8 cellular contexts compared by ENCODE assay signal in the genomic region with DNA sequence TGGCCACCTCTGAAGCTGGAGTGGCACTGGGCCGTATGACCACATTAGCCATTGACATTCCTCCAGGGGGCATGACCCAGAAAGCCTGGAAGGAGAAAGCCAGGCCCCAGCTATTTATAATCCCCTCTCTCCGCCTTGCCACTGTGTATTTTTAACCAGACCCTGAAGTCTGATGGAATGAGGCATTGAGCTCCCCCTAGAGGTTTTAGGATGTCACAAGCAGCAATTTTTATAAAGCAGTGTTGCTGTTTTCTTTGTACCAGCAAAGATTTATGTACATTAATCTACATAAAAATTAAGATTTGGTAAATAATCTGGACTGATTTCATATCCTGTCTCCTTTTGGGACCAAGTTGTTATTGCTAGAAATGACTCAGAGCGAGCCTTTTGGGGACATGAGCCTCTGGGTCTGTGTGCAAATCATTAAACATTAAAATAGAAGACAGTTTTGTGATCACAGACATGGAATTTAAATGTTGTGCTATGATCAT.
DNase-seq lines count a peak whose midpoint lies in the region; TF ChIP-seq lines count a peak whose summit lies in the region.

No MANE protein-coding gene starts in this region.

- in situ Hi-C loops in GM23248 (cut with MboI): loop anchor here (25.0 kb wide), 1 partner anchor 283 kb away; no protein-coding TSS in a partner anchor

- no peak overlapping the region for H3K27ac Mint-ChIP-seq in endothelial cell (ENCODE audit: unreplicated experiment)

- H3K36me3 ChIP-seq in GM23248 (ENCODE audit: low read depth) (peaks cover 19% of the 10 kb centered on the region; the same call in 1 of the 2 replicates), MM.1S (replicated peaks; ENCODE audit: insufficient read depth, low read length) (no peaks in the 10 kb centered on the region)

- peak overlapping the region; percentile 96 for H3K27ac ChIP-seq in GM23248
- no peak overlapping the region for H3K27ac ChIP-seq in MM.1S (ENCODE audit: low read length)

- H3K4me2 ChIP-seq in GM23248 (ENCODE audit: unreplicated experiment) (peak overlapping the region; percentile 54), MM.1S (ENCODE audit: low read depth, low read length) (no peak overlapping the region)

- H3K4me1 ChIP-seq in GM23248 (ENCODE audit: insufficient read depth): peaks cover 84% of the 10 kb centered on the region
- peaks cover 7% of the 10 kb centered on the region for H3K4me1 ChIP-seq in MM.1S (ENCODE audit: low read length)

- no peak for TF ChIP-seq POLR2A in lower leg skin (IDR thresholded peaks at IDR 0.05)

- WGBS in GM23248 (ENCODE audit: low coverage in 1 of 2, low lambda C conversion rate in 2 of 2, missing lambda C conversion rate in 2 of 2), 2 experiments: 4 to 6% methylated on average over 3 of the region's 3 CpGs
- 17 to 23% methylated on average over 3 of the region's 3 CpGs for WGBS in lower leg skin, 2 donors

- H3K79me2 ChIP-seq in GM23248 (ENCODE audit: insufficient read depth) (peaks cover 99% of the 10 kb centered on the region), MM.1S (ENCODE audit: low read length) (peaks cover 42% of the 10 kb centered on the region)

- no peaks in the 10 kb centered on the region for H3K9me3 ChIP-seq in GM23248 (ENCODE audit: low read depth)
- no peaks in the 10 kb centered on the region for H3K9me3 ChIP-seq in MM.1S (replicated peaks; ENCODE audit: insufficient read depth, low read length)

- H3K4me3 ChIP-seq in GM23248 (no peak overlapping the region), MM.1S (ENCODE audit: low read length) (no peak overlapping the region), lower leg skin (ENCODE audit: low read depth, poor library complexity, severe bottlenecking) (no peak overlapping the region)

- peaks cover 95% of the 10 kb centered on the region for H3F3A ChIP-seq in GM23248 (ENCODE audit: insufficient read depth)
- H3F3A ChIP-seq in MM.1S (ENCODE audit: insufficient read depth, low read length): no peaks in the 10 kb centered on the region

- H4K20me1 ChIP-seq in GM23248 (ENCODE audit: insufficient read depth): no peaks in the 10 kb centered on the region
- H4K20me1 ChIP-seq in MM.1S (ENCODE audit: insufficient read depth, low read length): no peaks in the 10 kb centered on the region

- no peaks in the 10 kb centered on the region for H3K9me2 ChIP-seq in GM23248 (ENCODE audit: insufficient read depth)
- no peaks in the 10 kb centered on the region for H3K9me2 ChIP-seq in MM.1S (replicated peaks; ENCODE audit: insufficient read depth, low read length)

- no peaks in the 10 kb centered on the region for H3K36me3 Mint-ChIP-seq in endothelial cell (ENCODE audit: low read depth, unreplicated experiment)

- H3K9ac ChIP-seq in GM23248 (peak overlapping the region; percentile 72), MM.1S (ENCODE audit: low read length) (no peak overlapping the region)

- no peak overlapping the region for H2AFZ ChIP-seq in GM23248
- no peak overlapping the region for H2AFZ ChIP-seq in MM.1S (ENCODE audit: low read length)

- no peaks in the 10 kb centered on the region for H3K9me3 Mint-ChIP-seq in endothelial cell (ENCODE audit: unreplicated experiment)

- H3K27me3 ChIP-seq in GM23248 (replicated peaks; ENCODE audit: insufficient read depth) (no peaks in the 10 kb centered on the region), MM.1S (replicated peaks; ENCODE audit: insufficient read depth, low read length) (no peaks in the 10 kb centered on the region)

- H3K27me3 Mint-ChIP-seq in endothelial cell (ENCODE audit: unreplicated experiment): no peaks in the 10 kb centered on the region

- no peak overlapping the region for H3K4me3 Mint-ChIP-seq in endothelial cell (ENCODE audit: unreplicated experiment)

- intact Hi-C loops in lower leg skin (cut with DNase I; ENCODE audit: low total_unique reads): loop anchor here (10.0 kb wide), 1 partner anchor 265 kb away; no protein-coding TSS in a partner anchor

- TF ChIP-seq CTCF in MM.1S (IDR thresholded peaks at IDR 0.05; ENCODE audit: low read length): peak; percentile 73
- TF ChIP-seq CTCF in endothelial cell (IDR thresholded peaks at IDR 0.05; ENCODE audit: unreplicated experiment): peak; percentile 66
- no peak for TF ChIP-seq CTCF in lower leg skin (IDR thresholded peaks at IDR 0.05)

- H3K4me1 Mint-ChIP-seq in endothelial cell (ENCODE audit: unreplicated experiment): peaks cover 41% of the 10 kb centered on the region

- DNase-seq in DMS153 treated with DMSO at 0.1 percent for 48 hours (lab: John Stamatoyannopoulos, UW; ENCODE audit: unreplicated experiment) (peak; percentile 68), GM23248 (peak; percentile 82), MM.1S (peak; percentile 63), RKO (ENCODE audit: low spot score) (peak; percentile 78), endothelial cell (ENCODE audit: low spot score) (peak; percentile 38), midbrain (lab: John Stamatoyannopoulos, UW) (peak; percentile 75), lower leg skin (ENCODE audit: low spot score in 2 of 2) (no peak), cortex of kidney (lab: John Stamatoyannopoulos, UW) (no peak)

Comparison
In these comparisons a context has a peak if more than half of its experiments do, and no peak if none do; other contexts are left out.
1. DNase-seq: peak in DMS153 treated with DMSO at 0.1 percent for 48 hours (single experiment), GM23248 (single experiment), MM.1S (single experiment), RKO (single experiment), endothelial cell (single experiment) and midbrain (single experiment); none in lower leg skin (0 of 2) and cortex of kidney (single experiment).
2. CTCF ChIP-seq: peak in MM.1S (single experiment) and endothelial cell (single experiment); none in lower leg skin (0 of 3).